19 cellular contexts compared by ENCODE assay signal in the genomic region with DNA sequence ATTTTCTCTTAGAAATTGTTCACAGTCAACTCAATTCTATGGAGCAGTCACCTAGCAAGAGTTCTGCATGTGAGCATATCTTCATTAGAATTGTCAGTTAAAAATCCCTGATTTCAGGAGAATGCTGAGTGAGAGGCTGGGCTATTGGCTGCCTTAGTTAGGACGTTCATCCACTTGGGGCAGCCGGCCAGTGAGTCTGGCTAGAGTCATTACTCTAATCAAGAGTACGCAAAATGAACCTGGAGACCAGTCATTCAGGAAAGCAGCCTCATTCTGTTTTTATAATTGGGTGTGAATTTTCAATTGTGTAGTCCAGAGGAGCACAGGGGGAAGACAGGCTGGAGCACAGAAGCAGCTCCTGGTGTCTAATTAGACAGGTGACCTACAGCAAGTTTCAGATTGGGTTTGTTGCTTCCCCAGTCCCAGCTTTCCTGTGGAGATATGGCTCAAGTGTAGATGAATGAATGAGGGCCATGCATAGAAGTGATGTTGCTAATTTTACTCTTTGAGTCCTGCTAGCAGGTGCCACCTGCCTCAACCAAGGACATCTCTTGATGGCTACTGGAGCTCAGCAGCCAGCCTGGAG.
"Had no signal": no experiment of that assay in that cellular context is flagged by ENCODE, and none has a peak within 500 bp of the region (broad histone marks: within the 10 kb centered on the region; RNA-seq: fewer than 3 reads in every experiment).

No MANE protein-coding gene starts in this region.

- ATAC-seq: activated CD8-positive, alpha-beta memory T cell treated with anti-CD3 and anti-CD28 coated beads, Interleukin-2, amount 10 ng/mL, durations not matched to agents 7 days and 5 days; PC-3; WTC11 had no signal

- H3K9me3 ChIP-seq: MG63 had no signal

- DNase-seq: activated CD4-positive, alpha-beta T cell treated with anti-CD3 and anti-CD28 coated beads for 1 hour; activated CD4-positive, alpha-beta T cell treated with anti-CD3 and anti-CD28 coated beads, Interleukin-2, amount 10 ng/mL, durations not matched to agents 24 days and 14 days; activated CD4-positive, alpha-beta T cell treated with anti-CD3 and anti-CD28 coated beads, Interleukin-2, amount 50 U/mL, for 48 hours; activated CD8-positive, alpha-beta memory T cell treated with anti-CD3 and anti-CD28 coated beads, Interleukin-2, amount 10 ng/mL, durations not matched to agents 7 days and 5 days; activated effector memory CD4-positive, alpha-beta T cell treated with anti-CD3 and anti-CD28 coated beads, Interleukin-2, amount 50 U/mL, for 16 hours; activated naive CD4-positive, alpha-beta T cell treated with anti-CD3 and anti-CD28 coated beads for 36 hours; activated T-cell treated with anti-CD3 and anti-CD28 coated beads, Interleukin-2, amount 50 U/mL, for 24 hours; brain microvascular endothelial cell; MG63; MV-4-11; NCI-H1105 treated with DMSO at 0.1 percent for 48 hours; NCI-H1436 treated with DMSO at 0.1 percent for 48 hours; NCI-H1930; NCI-H524; NCI-H82; PC-3; SHP77 treated with DMSO at 0.1 percent for 48 hours had no signal

- H3K4me3 ChIP-seq: cardiac muscle cell, MG63 had no signal

- H3K27ac ChIP-seq: brain microvascular endothelial cell, cardiac muscle cell had no signal

- H3K36me3 ChIP-seq: brain microvascular endothelial cell, cardiac muscle cell, MG63 had no signal

- H3K27me3 ChIP-seq: brain microvascular endothelial cell, cardiac muscle cell, MG63 had no signal
